Comparison of ENCODE assay signal across 9 cellular contexts in genomic region chr9:137639303-137640051, GRCh38. TPM values are rescaled to one million over a fixed set of nuclear protein-coding genes. Genes with fewer than 3 reads are reported as not detected.
DNase-seq lines count a peak whose midpoint lies in the region; ATAC-seq and TF ChIP-seq lines count a peak whose summit lies in the region.
"Had no signal": no experiment of that assay in that cellular context is flagged by ENCODE, and none has a peak within 500 bp of the region (broad histone marks: within the 10 kb centered on the region; RNA-seq: fewer than 3 reads in every experiment).

No MANE protein-coding gene starts in this region.

- H3K36me3 ChIP-seq in BLaER1 (peaks cover 72% of the 10 kb centered on the region), left lung (peaks cover 0 to 15% of the 10 kb centered on the region in 2 donors)

- H3K9me3 ChIP-seq in BLaER1 (peaks cover 5% of the 10 kb centered on the region), left lung (no peaks in the 10 kb centered on the region)

- H3K4me2 ChIP-seq in BLaER1 = 0 out of 2 replicates have a peak overlapping the region, but pooled peaks have one; percentile 1

- WGBS in lower leg skin, 2 donors = 78 to 81% methylated on average over 12 of the region's 12 CpGs

- no peaks in the 10 kb centered on the region for H3K9me3 Mint-ChIP-seq in type B pancreatic cell

- H3K27ac Mint-ChIP-seq in type B pancreatic cell = no peak overlapping the region

- TF ChIP-seq POLR2A in lower leg skin (IDR thresholded peaks at IDR 0.05) = no peak

- H3K27ac ChIP-seq in BLaER1 = no peak overlapping the region
- peak overlapping the region in 1 of 2 donors; percentile 46 for H3K27ac ChIP-seq in left lung

- no peak overlapping the region for H3K4me3 Mint-ChIP-seq in type B pancreatic cell

- H3K4me1 Mint-ChIP-seq in type B pancreatic cell (ENCODE audit: unreplicated experiment) = peaks cover 17% of the 10 kb centered on the region

- H3K27me3 ChIP-seq in BLaER1 (no peaks in the 10 kb centered on the region), left lung (no peaks in the 10 kb centered on the region)

- no peaks in the 10 kb centered on the region for H3K27me3 Mint-ChIP-seq in type B pancreatic cell

- peak; percentile 85 for ATAC-seq in GM18861 (IDR thresholded peaks at IDR 0.05; ENCODE audit: unreplicated experiment)
- peak; percentile 44 for ATAC-seq in left lung

- no peak for DNase-seq in left lung
- no peak for DNase-seq in lower leg skin (ENCODE audit: low spot score in 2 of 2)
- no peak for DNase-seq in stimulated activated CD8-positive, alpha-beta memory T cell treated with anti-CD3 and anti-CD28 coated beads, Interleukin-4, amount 100 ng/mL, for 48 hours
- DNase-seq in NCI-H82 treated with DMSO at 0.1 percent for 48 hours (lab: John Stamatoyannopoulos, UW; ENCODE audit: unreplicated experiment) = no peak
- no peak for DNase-seq in type B pancreatic cell (ENCODE audit: extremely low spot score, unreplicated experiment)
- DNase-seq: NCI-H1048 had no signal

- intact Hi-C loops in left lung (cut with DNase I) = no loop called here
- intact Hi-C loops in lower leg skin (cut with DNase I; ENCODE audit: low total_unique reads) = no loop called here

- peaks cover 28% of the 10 kb centered on the region for H3K36me3 Mint-ChIP-seq in type B pancreatic cell

- H4K20me1 ChIP-seq in BLaER1 = peaks cover 100% of the 10 kb centered on the region

- H3K9ac ChIP-seq in BLaER1 = no peak overlapping the region

- H3K4me1 ChIP-seq in BLaER1 (peaks cover 10% of the 10 kb centered on the region; the same call in 1 of the 2 replicates), left lung (peaks cover 0 to 35% of the 10 kb centered on the region in 2 donors)

- TF ChIP-seq CTCF in WI38 (IDR thresholded peaks at IDR 0.05; ENCODE audit: low read depth, low read length) (no peak), left lung (IDR thresholded peaks at IDR 0.05) (no peak), lower leg skin (IDR thresholded peaks at IDR 0.05) (no peak), type B pancreatic cell (conservative IDR thresholded peaks at IDR 0.05) (no peak)

- H3K4me3 ChIP-seq in BLaER1 (no peak overlapping the region), WI38 (ENCODE audit: low read depth, low read length) (peak overlapping the region; percentile 25), left lung (no peak overlapping the region), lower leg skin (ENCODE audit: low read depth, poor library complexity, severe bottlenecking) (no peak overlapping the region)

RNA-seq across cellular contexts. Expression of gene EHMT1, which starts 20.7 kb away (rescaled TPM):
- total RNA-seq in left lung (10 to 100 TPM; 71.5 to 79.8 TPM), lower leg skin (100 to 1,000 TPM in 1 of 4 donors, 10 to 100 TPM in 3; 64.2 to 128 (median 73.2) TPM), type B pancreatic cell (ENCODE audit: low replicate concordance) (99.8 and 111 TPM in 2 replicates)

RNA-seq across cellular contexts. Expression of gene ARRDC1, which starts 34.0 kb away (rescaled TPM):
- total RNA-seq in left lung = 10 to 100 TPM; 63.6 to 77.3 TPM
- total RNA-seq in lower leg skin = 100 to 1,000 TPM in 2 of 4 donors, 10 to 100 TPM in 2; 69.4 to 161 (median 91.9) TPM
- 46.4 and 96.6 TPM in 2 replicates for total RNA-seq in type B pancreatic cell (ENCODE audit: low replicate concordance)

RNA-seq across cellular contexts. Expression of gene ZMYND19, which starts 49.2 kb away (rescaled TPM):
- total RNA-seq in left lung (10 to 100 TPM; 22.3 to 30.5 TPM), lower leg skin (10 to 100 TPM; 26.1 to 40.5 (median 38.1) TPM), type B pancreatic cell (ENCODE audit: low replicate concordance) (41.7 and 45.3 TPM in 2 replicates)
